ENCODE assay signal across 8 cellular contexts in genomic region chr5:40437452-40437861, GRCh38.
DNase-seq lines count a peak whose midpoint lies in the region; ATAC-seq, FAIRE-seq and TF ChIP-seq lines count a peak whose summit lies in the region.

No MANE protein-coding gene starts in this region.

- no peak for TF ChIP-seq POLR2A in A549 (IDR thresholded peaks at IDR 0.05; ENCODE audit: low read length)

- no peak for TF ChIP-seq CTCF in A549 (IDR thresholded peaks at IDR 0.05)
- TF ChIP-seq CTCF in osteocyte (IDR thresholded peaks at IDR 0.05), result no peak

- H3K4me1 Mint-ChIP-seq in activated CD4-positive, alpha-beta memory T cell treated with anti-CD3 and anti-CD28 coated beads, Interleukin-2, amount 10 ng/mL, durations not matched to agents 7 days and 5 days, result peaks cover 69% of the 10 kb centered on the region
- H3K4me1 Mint-ChIP-seq in osteocyte (ENCODE audit: unreplicated experiment), result peaks cover 13% of the 10 kb centered on the region

- no peak overlapping the region for H3K4me3 ChIP-seq in A549

- no peak overlapping the region for H3K4me3 Mint-ChIP-seq in activated CD4-positive, alpha-beta memory T cell treated with anti-CD3 and anti-CD28 coated beads, Interleukin-2, amount 10 ng/mL, durations not matched to agents 7 days and 5 days
- no peak overlapping the region for H3K4me3 Mint-ChIP-seq in osteocyte (ENCODE audit: unreplicated experiment)

- POLR2A ChIA-PET in A549 (lab: Yijun Ruan, JAX), result no interaction called here
- POLR2A ChIA-PET in activated CD4-positive, alpha-beta memory T cell treated with anti-CD3 and anti-CD28 coated beads, Interleukin-2, amount 10 ng/mL, durations not matched to agents 7 days and 5 days (lab: Charles Lee), result interaction anchor here (0.9 to 3.9 kb wide), 21 partner anchors 10 to 252 kb away, joined by 3 to 49 read pairs (median 6); partner anchors contain the start of gene PTGER4

- whole genome bisulfite sequencing in A549 (ENCODE audit: missing lambda C conversion rate), result 59% methylated on average over 4 of the region's 4 CpGs

- no peak for TF ChIP-seq EP300 in A549 (IDR thresholded peaks at IDR 0.05)

- TF ChIP-seq RAD21 in A549 (conservative IDR thresholded peaks at IDR 0.05 in 1 of 2, IDR thresholded peaks at IDR 0.05 in 1 of 2), result 0 out of 5 replicates have a peak, but pooled peaks of 1 of the 2 experiments have one; percentile 11

- H3K27me3 Mint-ChIP-seq in activated CD4-positive, alpha-beta memory T cell treated with anti-CD3 and anti-CD28 coated beads, Interleukin-2, amount 10 ng/mL, durations not matched to agents 7 days and 5 days, result no peaks in the 10 kb centered on the region
- no peaks in the 10 kb centered on the region for H3K27me3 Mint-ChIP-seq in osteocyte (ENCODE audit: unreplicated experiment)

- ATAC-seq in A549, result peak; percentile 85 to 92
- peak; percentile 66 for ATAC-seq in GM18870 (IDR thresholded peaks at IDR 0.05; ENCODE audit: unreplicated experiment)
- peak; percentile 61 for ATAC-seq in HG03342 (IDR thresholded peaks at IDR 0.05; ENCODE audit: unreplicated experiment)
- no peak for ATAC-seq in HG03039 (IDR thresholded peaks at IDR 0.05; ENCODE audit: unreplicated experiment)

- peaks cover 19% of the 10 kb centered on the region for H3K36me3 Mint-ChIP-seq in activated CD4-positive, alpha-beta memory T cell treated with anti-CD3 and anti-CD28 coated beads, Interleukin-2, amount 10 ng/mL, durations not matched to agents 7 days and 5 days (ENCODE audit: low read depth)
- H3K36me3 Mint-ChIP-seq in osteocyte (ENCODE audit: unreplicated experiment), result no peaks in the 10 kb centered on the region

- H3K27ac Mint-ChIP-seq in activated CD4-positive, alpha-beta memory T cell treated with anti-CD3 and anti-CD28 coated beads, Interleukin-2, amount 10 ng/mL, durations not matched to agents 7 days and 5 days, result peak overlapping the region; percentile 81
- H3K27ac Mint-ChIP-seq in osteocyte (ENCODE audit: unreplicated experiment), result no peak overlapping the region

- H3K4me1 ChIP-seq in A549, result 0 out of 3 replicates have a peak, but pooled peaks cover 6% of the 10 kb centered on the region

- H3K4me2 ChIP-seq in A549, result peak overlapping the region; percentile 16; the same call in 2 of the 3 replicates

- peaks cover 3% of the 10 kb centered on the region for H3K9me3 Mint-ChIP-seq in activated CD4-positive, alpha-beta memory T cell treated with anti-CD3 and anti-CD28 coated beads, Interleukin-2, amount 10 ng/mL, durations not matched to agents 7 days and 5 days
- no peaks in the 10 kb centered on the region for H3K9me3 Mint-ChIP-seq in osteocyte (ENCODE audit: unreplicated experiment)

- CTCF ChIA-PET in A549 (lab: Yijun Ruan, JAX), result interaction anchor here (0.6 to 1.5 kb wide), 5 partner anchors 11 to 721 kb away, joined by 3 to 6 read pairs (median 4); no protein-coding TSS in a partner anchor
- CTCF ChIA-PET in activated CD4-positive, alpha-beta memory T cell treated with anti-CD3 and anti-CD28 coated beads, Interleukin-2, amount 10 ng/mL, durations not matched to agents 7 days and 5 days (lab: Charles Lee), result interaction anchor here (1.1 to 4.1 kb wide), 7 partner anchors 9 to 489 kb away, joined by 3 to 22 read pairs (median 6); no protein-coding TSS in a partner anchor

- FAIRE-seq in A549 (lab: Jason Lieb, UNC), result no peak

- H3K27ac ChIP-seq in A549, result no peak overlapping the region

- no peaks in the 10 kb centered on the region for H3K9me3 ChIP-seq in A549

- peak in 1 of 2 experiments; percentile 47 for DNase-seq in A549 (ENCODE audit: low read depth in 1 of 2, low spot score in 1 of 2)
- DNase-seq in activated CD4-positive, alpha-beta memory T cell treated with anti-CD3 and anti-CD28 coated beads, Interleukin-2, amount 10 ng/mL, durations not matched to agents 7 days and 5 days, result peak; percentile 50
- DNase-seq in lung microvascular endothelial cell (ENCODE audit: low read depth in 2 of 2), result peak; percentile 2 to 80
- DNase-seq in osteocyte (ENCODE audit: extremely low spot score, unreplicated experiment), result no peak
- DNase-seq in midbrain (lab: John Stamatoyannopoulos, UW), result no peak

TF ChIP-seq in A549, 52 proteins besides CTCF, POLR2A, EP300 and RAD21 (continues in another document):
- TF ChIP-seq KDM5A (IDR thresholded peaks at IDR 0.05) (no peak), JUN (IDR thresholded peaks at IDR 0.05) (no peak), ZNF302 (CRISPR knock-in tag; IDR thresholded peaks at IDR 0.05) (no peak), FOSB (CRISPR knock-in tag; IDR thresholded peaks at IDR 0.05) (no peak), BCL3 (IDR thresholded peaks at IDR 0.05) (no peak), FOSL2 (IDR thresholded peaks at IDR 0.05) (no peak), FOSL2 (CRISPR knock-in tag; IDR thresholded peaks at IDR 0.05) (peak; percentile 43; the same call in 1 of the 2 replicates), ELK1 (IDR thresholded peaks at IDR 0.05; ENCODE audit: low read depth, low read length) (no peak), ATOH8 (CRISPR knock-in tag; IDR thresholded peaks at IDR 0.05; ENCODE audit: low read depth) (no peak), ZSCAN20 (CRISPR knock-in tag; IDR thresholded peaks at IDR 0.05) (no peak), CEBPB (IDR thresholded peaks at IDR 0.05) (peak in 1 of 2 experiments; percentile 9; a peak in 1 of 4 replicates), HMGXB4 (CRISPR knock-in tag; IDR thresholded peaks at IDR 0.05; ENCODE audit: borderline replicate concordance) (no peak), SREBF2 (IDR thresholded peaks at IDR 0.05) (no peak), RARB (CRISPR knock-in tag; IDR thresholded peaks at IDR 0.05) (no peak), MAFK (IDR thresholded peaks at IDR 0.05; ENCODE audit: partially characterized antibody) (peak; percentile 97), REST (IDR thresholded peaks at IDR 0.05) (no peak), ESRRA (IDR thresholded peaks at IDR 0.05; ENCODE audit: borderline replicate concordance, low read length) (no peak)

Comparison
In these comparisons a context has a peak if more than half of its experiments do, and no peak if none do; other contexts are left out.
1. DNase-seq: peak in activated CD4-positive, alpha-beta memory T cell treated with anti-CD3 and anti-CD28 coated beads, Interleukin-2, amount 10 ng/mL, durations not matched to agents 7 days and 5 days (single experiment) and lung microvascular endothelial cell (2 of 2); none in osteocyte (single experiment) and midbrain (single experiment).